Comparison of ENCODE assay signal across 22 cellular contexts in genomic region chr19:29819300-29819699, GRCh38. TPM values are rescaled to one million over a fixed set of nuclear protein-coding genes. Genes with fewer than 3 reads are reported as not detected.
DNase-seq lines count a peak whose midpoint lies in the region; ATAC-seq, FAIRE-seq and TF ChIP-seq lines count a peak whose summit lies in the region.
"Had no signal": no experiment of that assay in that cellular context is flagged by ENCODE, and none has a peak within 500 bp of the region (broad histone marks: within the 10 kb centered on the region; RNA-seq: fewer than 3 reads in every experiment).

No MANE protein-coding gene starts in this region.

- BruUV-seq in PC-9 (replicated peaks; lab: Mats Ljungman, UMichigan), result no TSS peak

- intact Hi-C loops in PC-9 (cut with micrococcal nuclease; ENCODE audit: unreplicated experiment), result no loop called here
- intact Hi-C loops in lower lobe of right lung (cut with DNase I), result no loop called here

- H3K79me2 ChIP-seq in PC-9 (ENCODE audit: low read depth), result no peaks in the 10 kb centered on the region; the same call in 1 of the 2 replicates

- no peak for TF ChIP-seq EP300 in A549 (IDR thresholded peaks at IDR 0.05)

- H2AFZ ChIP-seq in PC-9, result no peak overlapping the region
- H2AFZ ChIP-seq: GM23248 had no signal

- H3K4me1 ChIP-seq in A549, result no peaks in the 10 kb centered on the region
- H3K4me1 ChIP-seq in PC-9 (replicated peaks; ENCODE audit: insufficient read depth), result peaks cover 21% of the 10 kb centered on the region
- no peaks in the 10 kb centered on the region for H3K4me1 ChIP-seq in lower lobe of right lung

- no peak overlapping the region for H3K4me2 ChIP-seq in A549
- 0 out of 2 replicates have a peak overlapping the region, but pooled peaks have one; percentile 8 for H3K4me2 ChIP-seq in PC-9

- no peak overlapping the region for H3K4me3 Mint-ChIP-seq in chondrocyte (ENCODE audit: unreplicated experiment)
- H3K4me3 Mint-ChIP-seq: CD4-positive, alpha-beta memory T cell; HFFc6 had no signal

- TF ChIP-seq POLR2A in A549 (IDR thresholded peaks at IDR 0.05; ENCODE audit: low read length), result no peak

- peaks cover 15% of the 10 kb centered on the region for H3K36me3 Mint-ChIP-seq in chondrocyte (ENCODE audit: low read depth)

- H3K9me2 ChIP-seq in PC-9 (ENCODE audit: insufficient read depth), result no peaks in the 10 kb centered on the region

- no peak overlapping the region for H3K27ac Mint-ChIP-seq in chondrocyte (ENCODE audit: unreplicated experiment)
- H3K27ac Mint-ChIP-seq: CD4-positive, alpha-beta memory T cell; HFFc6 had no signal

- no peaks in the 10 kb centered on the region for H3K27me3 ChIP-seq in PC-9 (ENCODE audit: insufficient read depth, low read depth)
- H3K27me3 ChIP-seq in lower lobe of right lung (ENCODE audit: low read depth), result no peaks in the 10 kb centered on the region

- no peak for ATAC-seq in A549
- no peak for ATAC-seq in lower lobe of right lung
- ATAC-seq in GM19023 (IDR thresholded peaks at IDR 0.05; ENCODE audit: unreplicated experiment), result no peak
- ATAC-seq in HG03342 (IDR thresholded peaks at IDR 0.05; ENCODE audit: unreplicated experiment), result no peak

- WGBS in A549 (ENCODE audit: missing lambda C conversion rate), result 95% methylated on average over 4 of the region's 4 CpGs

- H3K27ac ChIP-seq in A549 (no peak overlapping the region), PC-9 (peak overlapping the region; percentile 71), lower lobe of right lung (no peak overlapping the region)
- H3K27ac ChIP-seq: 22Rv1, GM23248 had no signal

- no peaks in the 10 kb centered on the region for H3K9me3 Mint-ChIP-seq in chondrocyte (ENCODE audit: low read depth)
- H3K9me3 Mint-ChIP-seq: CD4-positive, alpha-beta memory T cell; HFFc6 had no signal

- CTCF ChIA-PET in A549 (lab: Yijun Ruan, JAX) (interaction anchor here (0.9 to 2.2 kb wide), 6 partner anchors 10 to 58 kb away, joined by 3 to 7 read pairs (median 4); no protein-coding TSS in a partner anchor), PC-9 (lab: Charles Lee) (no interaction called here)

- no peak for TF ChIP-seq CTCF in A549 (IDR thresholded peaks at IDR 0.05)
- no peak for TF ChIP-seq CTCF in PC-9 (conservative IDR thresholded peaks at IDR 0.05)
- no peak for TF ChIP-seq CTCF in chondrocyte (IDR thresholded peaks at IDR 0.05)
- TF ChIP-seq CTCF in lower lobe of right lung (IDR thresholded peaks at IDR 0.05), result no peak

- peaks cover 24% of the 10 kb centered on the region; the same call in 1 of the 2 replicates for H3F3A ChIP-seq in PC-9 (ENCODE audit: insufficient read depth, low read depth)

- TF ChIP-seq RAD21 in A549 (conservative IDR thresholded peaks at IDR 0.05 in 1 of 2, IDR thresholded peaks at IDR 0.05 in 1 of 2), result no peak

- H3K36me3 ChIP-seq in PC-9 (ENCODE audit: low read depth) (peaks cover 29% of the 10 kb centered on the region; the same call in 1 of the 2 replicates), lower lobe of right lung (no peaks in the 10 kb centered on the region)

- peak; percentile 46 for FAIRE-seq in A549 (lab: Jason Lieb, UNC)
- FAIRE-seq: G401.6, GM12892, GM19239, H1 had no signal

- H3K4me1 Mint-ChIP-seq in chondrocyte (ENCODE audit: low read depth), result no peaks in the 10 kb centered on the region
- H3K4me1 Mint-ChIP-seq: CD4-positive, alpha-beta memory T cell had no signal

- H4K20me1 ChIP-seq in PC-9 (ENCODE audit: insufficient read depth), result no peaks in the 10 kb centered on the region

- no peak overlapping the region for H3K4me3 ChIP-seq in A549
- H3K4me3 ChIP-seq in PC-9, result no peak overlapping the region
- H3K4me3 ChIP-seq in lower lobe of right lung, result no peak overlapping the region
- H3K4me3 ChIP-seq: GM23248 had no signal

- POLR2A ChIA-PET in A549 (lab: Yijun Ruan, JAX), result no interaction called here
- POLR2A ChIA-PET in PC-9 (lab: Charles Lee; ENCODE audit: unreplicated experiment), result no interaction called here

- H3K9me3 ChIP-seq in A549 (no peaks in the 10 kb centered on the region), PC-9 (ENCODE audit: insufficient read depth, low read depth) (no peaks in the 10 kb centered on the region), lower lobe of right lung (no peaks in the 10 kb centered on the region)

- no peaks in the 10 kb centered on the region for H3K27me3 Mint-ChIP-seq in chondrocyte (ENCODE audit: low read depth)
- H3K27me3 Mint-ChIP-seq: CD4-positive, alpha-beta memory T cell had no signal

- DNase-seq in A549 (ENCODE audit: low read depth in 1 of 2, low spot score in 1 of 2) (no peak), PC-9 (no peak), chondrocyte (ENCODE audit: low spot score) (peak; percentile 32), lower lobe of right lung (peak; percentile 3), HCEC 1CT (no peak)
- no peak for DNase-seq in effector CD4-positive, alpha-beta T cell
- DNase-seq: C1 segment of cervical spinal cord; Calu3; CD4-positive, alpha-beta memory T cell; COR-L47; DMS53; DND-41; GM23248; H7; HFFc6 had no signal

TF ChIP-seq in A549, 52 proteins besides CTCF, POLR2A, EP300 and RAD21:
- no peak for TF ChIP-seq ZNF302 (CRISPR knock-in tag; IDR thresholded peaks at IDR 0.05)
- TF ChIP-seq ZSCAN20 (CRISPR knock-in tag; IDR thresholded peaks at IDR 0.05), result no peak
- no peak for TF ChIP-seq CHD4 (IDR thresholded peaks at IDR 0.05; ENCODE audit: borderline replicate concordance)
- TF ChIP-seq RCOR1 (IDR thresholded peaks at IDR 0.05; ENCODE audit: low read depth, low read length), result no peak
- TF ChIP-seq USF2 (IDR thresholded peaks at IDR 0.05), result no peak
- no peak for TF ChIP-seq FOXS1 (CRISPR knock-in tag; IDR thresholded peaks at IDR 0.05)

RNA-seq across cellular contexts. Expression of gene CCNE1, which starts 7.5 kb away (rescaled TPM):
- polyA plus RNA-seq in A549 (2011; rRNA removed), result 15.4 and 18.3 TPM in 2 replicates
- 20.9 and 21.4 TPM in 2 replicates for polyA plus RNA-seq in A549 (2012; cell fraction: cytosol; rRNA removed)
- 21.9 and 34.2 TPM in 2 replicates for polyA plus RNA-seq in A549 (2012; cell fraction: nucleus; rRNA removed)
- polyA plus RNA-seq in A549 (2017; fragmentation: RNase III; extraction: RNeasy Plus Mini Kit Qiagen cat#74134 plus additional on column Dnase treatment), result 25.0 to 26.9 TPM (median 25.2 TPM) in 3 replicates
- 14.1 and 15.5 TPM in 2 replicates for polyA minus RNA-seq in A549 (2011; rRNA and poly(A)+ RNA removed)
- 8.9 and 10.6 TPM in 2 replicates for total RNA-seq in PC-9 (2021)
- 7.6 to 13.4 TPM (median 8.2 TPM) in 3 replicates for total RNA-seq in chondrocyte
- 1.0 TPM for total RNA-seq in lower lobe of right lung

Comparison
In these comparisons a context has a peak if more than half of its experiments do, and no peak if none do; other contexts are left out.
1. DNase-seq: peak in chondrocyte (single experiment) and lower lobe of right lung (single experiment); none in A549 (0 of 2), PC-9 (0 of 2), effector CD4-positive, alpha-beta T cell (single experiment) and HCEC 1CT (single experiment).